Comparison of ENCODE assay signal across 1 cellular context in the genomic region with DNA sequence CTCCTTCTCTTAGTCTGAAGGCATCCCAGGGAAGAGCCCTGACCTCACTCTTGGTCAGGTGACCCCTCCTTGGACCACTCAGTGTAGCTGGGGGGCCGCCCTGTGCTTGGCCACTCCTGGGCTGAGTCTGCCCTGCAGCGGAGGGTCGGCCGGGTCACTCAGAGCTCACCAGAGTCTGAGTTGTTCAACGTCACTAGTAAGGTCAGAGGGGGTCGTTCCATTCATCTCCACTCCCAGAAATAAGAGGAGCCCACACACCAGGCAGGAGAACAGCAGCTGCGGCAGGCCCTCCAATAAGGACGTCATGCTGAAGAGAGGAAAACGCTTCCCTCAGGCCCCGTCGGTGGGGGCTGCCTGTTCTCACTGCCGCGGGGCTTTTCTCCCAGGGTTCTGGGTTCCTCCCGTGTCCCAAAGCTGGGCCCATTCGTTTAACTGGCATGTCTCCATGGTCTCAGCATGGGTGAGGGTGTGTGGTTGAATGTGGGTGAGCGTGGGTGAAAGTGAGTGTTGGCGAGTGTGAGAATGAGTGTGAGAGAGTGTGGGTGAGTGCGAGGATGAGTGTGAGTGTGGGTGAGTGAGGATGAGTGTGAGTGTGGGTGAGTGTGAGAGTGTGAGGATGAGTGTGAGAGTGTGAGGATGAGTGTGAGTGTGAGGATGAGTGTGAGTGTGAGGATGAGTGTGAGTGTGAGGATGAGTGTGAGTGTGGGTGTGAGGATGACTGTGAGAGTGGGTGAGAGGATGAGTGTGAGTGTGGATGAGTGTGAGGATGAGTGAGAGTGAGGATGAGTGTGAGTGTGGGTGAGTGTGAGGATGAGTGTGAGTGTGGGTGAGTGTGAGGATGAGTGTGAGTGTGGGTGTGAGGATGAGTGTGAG.
TF ChIP-seq lines count a peak whose summit lies in the region.

No MANE protein-coding gene starts in this region.

TF ChIP-seq in IMR-90, 13 proteins besides CTCF, POLR2A, EP300 and RAD21:
- no peak for TF ChIP-seq CEBPB (IDR thresholded peaks at IDR 0.05; ENCODE audit: low read depth, low read length)
- TF ChIP-seq CHD1 (IDR thresholded peaks at IDR 0.05; ENCODE audit: low read depth, low read length) = no peak
- TF ChIP-seq RCOR1 (IDR thresholded peaks at IDR 0.05; ENCODE audit: insufficient replicate concordance, low read length) = no peak
- TF ChIP-seq BHLHE40 (IDR thresholded peaks at IDR 0.05; ENCODE audit: low read depth, low read length) = no peak
- TF ChIP-seq FOS (IDR thresholded peaks at IDR 0.05; ENCODE audit: low read depth, low read length) = no peak
- TF ChIP-seq SMC3 (IDR thresholded peaks at IDR 0.05; ENCODE audit: low read depth, low read length) = no peak
- TF ChIP-seq MAZ (IDR thresholded peaks at IDR 0.05; ENCODE audit: borderline replicate concordance, low read depth, low read length) = no peak
- TF ChIP-seq, protein P1, sequence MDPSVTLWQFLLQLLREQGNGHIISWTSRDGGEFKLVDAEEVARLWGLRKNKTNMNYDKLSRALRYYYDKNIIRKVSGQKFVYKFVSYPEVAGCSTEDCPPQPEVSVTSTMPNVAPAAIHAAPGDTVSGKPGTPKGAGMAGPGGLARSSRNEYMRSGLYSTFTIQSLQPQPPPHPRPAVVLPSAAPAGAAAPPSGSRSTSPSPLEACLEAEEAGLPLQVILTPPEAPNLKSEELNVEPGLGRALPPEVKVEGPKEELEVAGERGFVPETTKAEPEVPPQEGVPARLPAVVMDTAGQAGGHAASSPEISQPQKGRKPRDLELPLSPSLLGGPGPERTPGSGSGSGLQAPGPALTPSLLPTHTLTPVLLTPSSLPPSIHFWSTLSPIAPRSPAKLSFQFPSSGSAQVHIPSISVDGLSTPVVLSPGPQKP (IDR thresholded peaks at IDR 0.05; ENCODE audit: borderline replicate concordance, low read depth, low read length) = no peak
- TF ChIP-seq NFE2L2 (IDR thresholded peaks at IDR 0.05; ENCODE audit: low read depth, low read length) = no peak
- no peak for TF ChIP-seq RFX5 (IDR thresholded peaks at IDR 0.05; ENCODE audit: low read depth, low read length)
- no peak for TF ChIP-seq MAFK (IDR thresholded peaks at IDR 0.05; ENCODE audit: low read depth, low read length)
- TF ChIP-seq, protein P2, sequence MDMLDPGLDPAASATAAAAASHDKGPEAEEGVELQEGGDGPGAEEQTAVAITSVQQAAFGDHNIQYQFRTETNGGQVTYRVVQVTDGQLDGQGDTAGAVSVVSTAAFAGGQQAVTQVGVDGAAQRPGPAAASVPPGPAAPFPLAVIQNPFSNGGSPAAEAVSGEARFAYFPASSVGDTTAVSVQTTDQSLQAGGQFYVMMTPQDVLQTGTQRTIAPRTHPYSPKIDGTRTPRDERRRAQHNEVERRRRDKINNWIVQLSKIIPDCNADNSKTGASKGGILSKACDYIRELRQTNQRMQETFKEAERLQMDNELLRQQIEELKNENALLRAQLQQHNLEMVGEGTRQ (IDR thresholded peaks at IDR 0.05; ENCODE audit: low read depth, low read length) = no peak
- TF ChIP-seq MXI1 (IDR thresholded peaks at IDR 0.05; ENCODE audit: borderline replicate concordance, low read depth, low read length) = no peak
